1 cellular context compared by ENCODE assay signal in genomic region chr11:33368931-33369330, GRCh38.
TF ChIP-seq lines count a peak whose summit lies in the region.

No MANE protein-coding gene starts in this region.

TF ChIP-seq in HepG2, 621 proteins besides CTCF, POLR2A, EP300 and RAD21:
- TF ChIP-seq CERS6 (CRISPR knock-in tag; IDR thresholded peaks at IDR 0.05) (no peak), PCBP2 (optimal IDR thresholded peaks at IDR 0.05; ENCODE audit: low read depth, low read length, poor library complexity, severe bottlenecking) (peak; percentile 87)
